8 cellular contexts compared by ENCODE assay signal in the genomic region with DNA sequence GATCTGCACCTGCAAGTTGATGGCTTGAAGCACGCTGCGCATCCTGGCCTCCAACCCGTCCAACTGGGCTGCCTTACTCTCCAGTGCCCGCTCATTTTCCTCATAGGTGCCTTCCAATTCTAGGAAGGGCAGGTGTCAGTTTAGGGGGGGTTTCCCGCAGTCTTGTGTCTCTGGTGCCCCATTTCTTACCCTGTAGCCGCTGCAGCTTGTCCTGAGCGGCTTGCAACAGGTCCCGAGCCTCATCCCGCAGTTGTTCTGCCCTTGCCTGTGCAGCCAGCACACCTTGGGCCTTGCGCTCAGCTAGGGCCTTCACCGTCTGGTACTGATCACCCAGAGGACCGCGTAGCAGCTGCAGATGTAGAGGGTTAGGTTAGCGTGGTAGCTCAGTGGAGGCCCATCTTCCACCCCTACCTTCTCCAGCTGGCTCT. TPM values are rescaled to one million over a fixed set of nuclear protein-coding genes. Genes with fewer than 3 reads are reported as not detected.
DNase-seq lines count a peak whose midpoint lies in the region; ATAC-seq and TF ChIP-seq lines count a peak whose summit lies in the region.

No MANE protein-coding gene starts in this region.

- TF ChIP-seq CTCF in heart right ventricle (IDR thresholded peaks at IDR 0.05) = no peak
- no peak for TF ChIP-seq CTCF in body of pancreas (IDR thresholded peaks at IDR 0.05)
- no peak for TF ChIP-seq CTCF in vagina (IDR thresholded peaks at IDR 0.05)

- intact Hi-C loops in heart right ventricle (cut with DNase I) (no loop called here), cardiac septum (cut with DNase I) (loop anchor here (2.0 kb wide), 2 partner anchors 16 to 46 kb away; a partner anchor contains a TSS), body of pancreas (cut with DNase I) (no loop called here), vagina (cut with DNase I) (no loop called here)

- WGBS in heart right ventricle, 2 donors = 82 to 83% methylated on average over 14 of the region's 14 CpGs
- WGBS in body of pancreas, 2 donors = 82 to 86% methylated on average over 7 to 14 of the region's 14 CpGs

- peak overlapping the region; percentile 90 to 100 (median 98) for H3K27ac ChIP-seq in heart right ventricle
- peak overlapping the region; percentile 72 to 92 (median 88) for H3K27ac ChIP-seq in body of pancreas
- peak overlapping the region; percentile 95 for H3K27ac ChIP-seq in muscle layer of colon (ENCODE audit: low read depth, low read length)
- peak overlapping the region; percentile 97 for H3K27ac ChIP-seq in vagina

- ATAC-seq in heart right ventricle (peak in 1 of 8 donors; percentile 0), body of pancreas (no peak), HG03354 (IDR thresholded peaks at IDR 0.05; ENCODE audit: poor library complexity, severe bottlenecking, unreplicated experiment) (no peak)

- H3K36me3 ChIP-seq in heart right ventricle (peaks cover 4 to 84% (median 75%) of the 10 kb centered on the region in 9 donors), body of pancreas (replicated peaks in 1 of 2; ENCODE audit: insufficient read depth in 1 of 2, low read depth in 2 of 2) (peaks cover 10 to 23% of the 10 kb centered on the region in 2 donors), muscle layer of colon (ENCODE audit: insufficient read depth, low read length) (peaks cover 80% of the 10 kb centered on the region), vagina (peaks cover 5 to 76% of the 10 kb centered on the region in 2 donors)

- H3K4me3 ChIP-seq in heart right ventricle (peak overlapping the region in 8 of 10 donors; percentile 74 to 100 (median 92)), body of pancreas (no peak overlapping the region), muscle layer of colon (ENCODE audit: low read depth in 1 of 2, low read length in 2 of 2) (peak overlapping the region in 1 of 2 donors; percentile 91), vagina (peak overlapping the region; percentile 76 to 100)

- H3K4me1 ChIP-seq in heart right ventricle (peaks cover 13 to 29% (median 22%) of the 10 kb centered on the region in 9 donors), body of pancreas (peaks cover 20% of the 10 kb centered on the region), muscle layer of colon (ENCODE audit: insufficient read depth, low read length) (peaks cover 18% of the 10 kb centered on the region), vagina (peaks cover 24% of the 10 kb centered on the region)

- DNase-seq in heart right ventricle (no peak), cardiac septum (ENCODE audit: low spot score) (no peak), body of pancreas (no peak), vagina (ENCODE audit: extremely low spot score in 2 of 2) (no peak), GOT3 (lab: John Stamatoyannopoulos, UW) (no peak), NCI-H187 treated with DMSO at 0.1 percent for 48 hours (lab: John Stamatoyannopoulos, UW) (no peak)

- H3K27me3 ChIP-seq in heart right ventricle (no peaks in the 10 kb centered on the region), body of pancreas (no peaks in the 10 kb centered on the region), muscle layer of colon (ENCODE audit: control insufficient read depth in 1 of 2, insufficient read depth in 2 of 2, low read length in 2 of 2) (no peaks in the 10 kb centered on the region), vagina (no peaks in the 10 kb centered on the region)

- H3K9ac ChIP-seq in muscle layer of colon (ENCODE audit: low read length) = no peak overlapping the region

- TF ChIP-seq POLR2A in body of pancreas (IDR thresholded peaks at IDR 0.05) = no peak
- no peak for TF ChIP-seq POLR2A in vagina (IDR thresholded peaks at IDR 0.05)

- H3K9me3 ChIP-seq in heart right ventricle (no peaks in the 10 kb centered on the region), body of pancreas (no peaks in the 10 kb centered on the region), muscle layer of colon (ENCODE audit: low read length) (no peaks in the 10 kb centered on the region), vagina (no peaks in the 10 kb centered on the region)

RNA-seq across cellular contexts. Expression of a gene that starts 0.6 kb away (rescaled TPM):
- total RNA-seq in heart right ventricle (10 to 100 TPM; 47.5 to 78.1 (median 62.5) TPM), cardiac septum (58.5 TPM), body of pancreas (10 to 100 TPM; 30.6 to 33.6 TPM), vagina (59.9 TPM)
- polyA plus RNA-seq in heart right ventricle = 10 to 100 TPM; 18.1 to 20.2 TPM

RNA-seq across cellular contexts. Expression of a gene that starts 11.6 kb away (rescaled TPM):
- total RNA-seq in heart right ventricle = 100 to 1,000 TPM; 575 to 961 (median 776) TPM
- polyA plus RNA-seq in heart right ventricle = 1,000 to 10,000 TPM in 1 of 2 donors, 100 to 1,000 TPM in 1; 423 to 1,204 TPM
- 788 TPM for total RNA-seq in cardiac septum
- total RNA-seq in body of pancreas = 100 to 1,000 TPM; 204 to 337 TPM
- 526 TPM for total RNA-seq in vagina

RNA-seq across cellular contexts. Expression of a gene that starts 16.7 kb away (rescaled TPM):
- total RNA-seq in heart right ventricle (100 to 1,000 TPM; 173 to 265 (median 206) TPM), cardiac septum (149 TPM), body of pancreas (100 to 1,000 TPM; 135 to 223 TPM), vagina (223 TPM)
- 100 to 1,000 TPM; 120 to 369 TPM for polyA plus RNA-seq in heart right ventricle

RNA-seq across cellular contexts. Expression of a gene that starts 27.4 kb away (rescaled TPM):
- 10 to 100 TPM; 54.5 to 72.5 (median 58.7) TPM for total RNA-seq in heart right ventricle
- 10 to 100 TPM; 21.1 to 34.2 TPM for polyA plus RNA-seq in heart right ventricle
- 54.5 TPM for total RNA-seq in cardiac septum
- total RNA-seq in body of pancreas = 10 to 100 TPM; 63.6 to 67.9 TPM
- total RNA-seq in vagina = 124 TPM

RNA-seq across cellular contexts. Expression of a gene that starts 44.9 kb away (rescaled TPM):
- total RNA-seq in heart right ventricle = 10 to 100 TPM; 10.4 to 16.9 (median 12.3) TPM
- 10 to 100 TPM in 1 of 2 donors, 1 to 10 TPM in 1; 7.2 to 16.3 TPM for polyA plus RNA-seq in heart right ventricle
- 11.4 TPM for total RNA-seq in cardiac septum
- 10 to 100 TPM; 15.5 to 19.5 TPM for total RNA-seq in body of pancreas
- total RNA-seq in vagina = 30.4 TPM

Comparison
In these comparisons a context has a peak if more than half of its experiments do, and no peak if none do; other contexts are left out.
1. H3K4me3 ChIP-seq: peak in heart right ventricle (8 of 10) and vagina (2 of 2); none in body of pancreas (0 of 2).
2. Peak in every context shown above with its lines, with median percentiles within 50 percentile points of each other: H3K27ac ChIP-seq.